Comparison of ENCODE assay signal across 8 cellular contexts in genomic region chr19:12938536-12939291, GRCh38. TPM values are rescaled to one million over a fixed set of nuclear protein-coding genes. Genes with fewer than 3 reads are reported as not detected.
DNase-seq lines count a peak whose midpoint lies in the region; ATAC-seq and TF ChIP-seq lines count a peak whose summit lies in the region.

TSS of gene CALR (plus strand) at chr19:12938609. CDS start at chr19:12938680, 71 bp downstream.

- H3K4me1 ChIP-seq in GM23248 (ENCODE audit: insufficient read depth) (peaks cover 17% of the 10 kb centered on the region), PC-9 (replicated peaks; ENCODE audit: insufficient read depth) (peaks cover 22% of the 10 kb centered on the region), stomach smooth muscle (ENCODE audit: control insufficient read depth, insufficient read depth, low read length) (peaks cover 46% of the 10 kb centered on the region)

- CTCF ChIA-PET in PC-9 (lab: Charles Lee), result interaction anchor here (0.6 to 1.1 kb wide), 2 partner anchors 26 to 195 kb away, joined by 4 to 8 read pairs; no protein-coding TSS in a partner anchor

- POLR2A ChIA-PET in PC-9 (lab: Charles Lee; ENCODE audit: unreplicated experiment), result interaction anchor here (0.5 to 1.0 kb wide), 4 partner anchors 7 to 48 kb away, joined by 4 to 5 read pairs (median 4); partner anchors contain the start of genes GCDH and RAD23A

- DNase-seq in CMK (ENCODE audit: low read depth) (peak; percentile 76), GM23248 (peak; percentile 80), PC-9 (peak in 1 of 2 experiments; percentile 56), caudate nucleus (lab: John Stamatoyannopoulos, UW) (peak in 5 of 61 donors; percentile 43 to 58 (median 52)), left colon (no peak)

- in situ Hi-C loops in GM23248 (cut with MboI), result no loop called here

- H3K27ac ChIP-seq in GM23248 (peak within 1 kb of the TSS; percentile 81), PC-9 (peak within 1 kb of the TSS; percentile 68), caudate nucleus (ENCODE audit: low read depth, low read length) (peak within 1 kb of the TSS; percentile 94), stomach smooth muscle (ENCODE audit: low read length) (peak within 1 kb of the TSS; percentile 91)

- peak; percentile 50; the same call in 1 of the 2 replicates for TF ChIP-seq CTCF in PC-9 (conservative IDR thresholded peaks at IDR 0.05)

- H3K9ac ChIP-seq in GM23248, result peak within 1 kb of the TSS; percentile 97
- peak within 1 kb of the TSS; percentile 89 to 90 for H3K9ac ChIP-seq in stomach smooth muscle (ENCODE audit: low read length in 2 of 2)

- ATAC-seq in left colon (peak; percentile 52), GM21786 (IDR thresholded peaks at IDR 0.05; ENCODE audit: unreplicated experiment) (no peak), HG03460 (IDR thresholded peaks at IDR 0.05; ENCODE audit: unreplicated experiment) (no peak)

- BruUV-seq in PC-9 (replicated peaks; lab: Mats Ljungman, UMichigan), result TSS peak; percentile 67

- peak within 1 kb of the TSS; percentile 90 for H3K4me3 ChIP-seq in GM23248
- peak within 1 kb of the TSS; percentile 99 for H3K4me3 ChIP-seq in PC-9
- H3K4me3 ChIP-seq in stomach smooth muscle (ENCODE audit: low read length in 2 of 2), result peak within 1 kb of the TSS; percentile 98

- H3K36me3 ChIP-seq in GM23248 (ENCODE audit: low read depth) (peaks cover 35% of the 10 kb centered on the region), PC-9 (ENCODE audit: low read depth) (peaks cover 36% of the 10 kb centered on the region), stomach smooth muscle (ENCODE audit: control insufficient read depth in 2 of 2, insufficient read depth in 2 of 2, low read length in 2 of 2) (peaks cover 27 to 32% of the 10 kb centered on the region in 2 donors)

- peak within 1 kb of the TSS; percentile 92 for H3K4me2 ChIP-seq in GM23248 (ENCODE audit: unreplicated experiment)
- peak within 1 kb of the TSS; percentile 95 for H3K4me2 ChIP-seq in PC-9

- no peaks in the 10 kb centered on the region for H3K9me2 ChIP-seq in GM23248 (ENCODE audit: insufficient read depth)
- no peaks in the 10 kb centered on the region for H3K9me2 ChIP-seq in PC-9 (ENCODE audit: insufficient read depth)

- H3K27me3 ChIP-seq in GM23248 (replicated peaks; ENCODE audit: insufficient read depth) (no peaks in the 10 kb centered on the region), PC-9 (ENCODE audit: insufficient read depth, low read depth) (no peaks in the 10 kb centered on the region), stomach smooth muscle (ENCODE audit: control insufficient read depth in 1 of 2, insufficient read depth in 2 of 2, low read length in 2 of 2) (no peaks in the 10 kb centered on the region)

- no peaks in the 10 kb centered on the region for H3K9me3 ChIP-seq in GM23248 (ENCODE audit: low read depth)
- H3K9me3 ChIP-seq in PC-9 (ENCODE audit: insufficient read depth, low read depth), result no peaks in the 10 kb centered on the region
- H3K9me3 ChIP-seq in stomach smooth muscle (ENCODE audit: control insufficient read depth in 2 of 2, low read length in 2 of 2), result no peaks in the 10 kb centered on the region

- intact Hi-C loops in PC-9 (cut with micrococcal nuclease; ENCODE audit: unreplicated experiment), result loop anchor here (2.0 kb wide), 1 partner anchor 48 kb away; the partner anchor contains the start of gene GCDH
- intact Hi-C loops in left colon (cut with DNase I, micrococcal nuclease), result no loop called here

- 1% methylated on average over 62 to 67 of the region's 67 CpGs for WGBS in GM23248 (ENCODE audit: low coverage in 1 of 2, low lambda C conversion rate in 2 of 2, missing lambda C conversion rate in 2 of 2), 2 experiments

- H2AFZ ChIP-seq in GM23248 (peak within 1 kb of the TSS; percentile 88), PC-9 (peak within 1 kb of the TSS; percentile 92)

- H3F3A ChIP-seq in GM23248 (ENCODE audit: insufficient read depth) (peaks cover 42% of the 10 kb centered on the region), PC-9 (ENCODE audit: insufficient read depth, low read depth) (peaks cover 43% of the 10 kb centered on the region)

- H3K79me2 ChIP-seq in GM23248 (ENCODE audit: insufficient read depth), result peaks cover 53% of the 10 kb centered on the region
- peaks cover 35% of the 10 kb centered on the region for H3K79me2 ChIP-seq in PC-9 (ENCODE audit: low read depth)

- 0 out of 2 replicates have a peak, but pooled peaks cover 6% of the 10 kb centered on the region for H4K20me1 ChIP-seq in GM23248 (ENCODE audit: insufficient read depth)
- H4K20me1 ChIP-seq in PC-9 (ENCODE audit: insufficient read depth), result peaks cover 19% of the 10 kb centered on the region

RNA-seq across cellular contexts. Expression of gene CALR, which starts in this region (rescaled TPM):
- total RNA-seq in GM23248 (2014; rRNA removed; shearing (Covaris generic)), result 1,238 and 1,432 TPM in 2 replicates
- 1,015 and 1,067 TPM in 2 replicates for polyA plus RNA-seq in GM23248 (2016; fragmentation: Nextera tagmentation; extraction: Ambion mirVana)
- total RNA-seq in PC-9 (2021) (606 and 727 TPM in 2 replicates), left colon (100 to 1,000 TPM; 550 to 739 TPM)

Comparison
In these comparisons a context has a peak if more than half of its experiments do, and no peak if none do; other contexts are left out.
1. DNase-seq: peak in CMK (single experiment) and GM23248 (single experiment); none in left colon (0 of 2).
2. Peak in every context shown above with its lines, with median percentiles within 50 percentile points of each other: H3K27ac ChIP-seq and H3K4me3 ChIP-seq.